15 cellular contexts compared by ENCODE assay signal in the genomic region with DNA sequence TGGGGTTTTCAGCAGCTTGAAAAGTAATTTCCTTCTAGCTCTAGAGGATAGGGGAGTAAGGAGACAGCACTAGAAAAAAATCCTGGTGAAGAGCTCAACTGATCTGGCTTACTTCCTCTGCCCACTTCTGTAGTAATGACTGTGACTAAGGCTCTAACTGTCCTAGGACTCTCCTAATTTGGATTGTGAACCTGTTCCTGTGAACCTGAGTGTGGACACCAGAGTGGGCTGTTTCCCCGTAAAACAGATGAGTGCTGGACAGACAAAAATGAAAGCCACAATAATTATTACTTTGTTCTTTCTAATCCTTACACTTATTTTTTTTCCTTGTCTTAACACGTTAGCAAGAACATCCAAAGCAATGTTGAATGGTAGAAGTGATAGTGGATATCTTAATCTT.
A peak's percentile ranks its signal among the peaks of the same experiment; 100 is the strongest.
DNase-seq lines count a peak whose midpoint lies in the region; ATAC-seq and TF ChIP-seq lines count a peak whose summit lies in the region.
"Had no signal": no experiment of that assay in that cellular context is flagged by ENCODE, and none has a peak within 500 bp of the region (broad histone marks: within the 10 kb centered on the region; RNA-seq: fewer than 3 reads in every experiment).

No MANE protein-coding gene starts in this region.

- DNase-seq in ELR (ENCODE audit: low read depth), result peak; percentile 51
- peak; percentile 3 for DNase-seq in OCI-M1 (lab: John Stamatoyannopoulos, UW)
- DNase-seq in dermis blood vessel endothelial cell, result peak; percentile 17
- peak; percentile 35 to 68 for DNase-seq in trophoblast cell
- no peak for DNase-seq in pons (ENCODE audit: low spot score)
- DNase-seq in NCI-H69 (lab: John Stamatoyannopoulos, UW), result no peak
- DNase-seq in Caco-2, result no peak
- DNase-seq: activated effector memory CD4-positive, alpha-beta T cell treated with Interleukin-2 at 50 U/mL for 16 hours; kidney glomerular epithelial cell; natural killer cell; NCI-H2227 treated with DMSO at 0.1 percent for 48 hours; testis had no signal

- no peaks in the 10 kb centered on the region for H3K27me3 ChIP-seq in trophoblast cell (ENCODE audit: insufficient read depth, low read length)
- H3K27me3 ChIP-seq in Caco-2 (replicated peaks; ENCODE audit: control insufficient read depth, insufficient read depth, low read length), result no peaks in the 10 kb centered on the region
- H3K27me3 ChIP-seq: gastroesophageal sphincter, testis had no signal

- TF ChIP-seq CTCF in Caco-2 (IDR thresholded peaks at IDR 0.05; ENCODE audit: insufficient read depth in 1 of 2, low read depth in 1 of 2, low read length in 1 of 2, severe bottlenecking in 1 of 2, unreplicated experiment in 1 of 2), result no peak

- peaks cover 7% of the 10 kb centered on the region for H3K4me1 Mint-ChIP-seq in Caco-2 (ENCODE audit: low read depth, unreplicated experiment)
- H3K4me1 Mint-ChIP-seq: natural killer cell had no signal

- H3K36me3 Mint-ChIP-seq in Caco-2 (ENCODE audit: insufficient read depth, unreplicated experiment), result no peaks in the 10 kb centered on the region

- H3K36me3 ChIP-seq in trophoblast cell (ENCODE audit: control insufficient read depth in 1 of 2, insufficient read depth in 2 of 2, low read length in 2 of 2) (no peaks in the 10 kb centered on the region), Caco-2 (ENCODE audit: control insufficient read depth, insufficient read depth, low read length) (no peaks in the 10 kb centered on the region)
- H3K36me3 ChIP-seq: gastroesophageal sphincter had no signal

- no peak overlapping the region for H2AFZ ChIP-seq in trophoblast cell (ENCODE audit: insufficient read depth, low read length, poor library complexity)

- no peak overlapping the region for H2BK120ac ChIP-seq in trophoblast cell (ENCODE audit: insufficient read depth, low read length, poor library complexity)

- ATAC-seq in GM21576 (IDR thresholded peaks at IDR 0.05; ENCODE audit: unreplicated experiment), result no peak
- ATAC-seq: gastroesophageal sphincter, natural killer cell had no signal

- H3K4me1 ChIP-seq in trophoblast cell (ENCODE audit: control insufficient read depth in 1 of 2, insufficient read depth in 2 of 2, low read length in 2 of 2) (no peaks in the 10 kb centered on the region), Caco-2 (no peaks in the 10 kb centered on the region)
- H3K4me1 ChIP-seq: gastroesophageal sphincter, testis had no signal

- H4K8ac ChIP-seq in trophoblast cell (ENCODE audit: low read depth, low read length), result no peak overlapping the region

- H3K23ac ChIP-seq in trophoblast cell (ENCODE audit: low read length), result no peak overlapping the region

- no TSS peak for BruUV-seq in Caco-2 (replicated peaks; lab: Mats Ljungman, UMichigan)

- H4K12ac ChIP-seq in trophoblast cell (ENCODE audit: low read depth, low read length), result no peak overlapping the region

- no peak overlapping the region for H3K4me2 ChIP-seq in trophoblast cell (ENCODE audit: low read length)

- no peak overlapping the region for H4K91ac ChIP-seq in trophoblast cell (ENCODE audit: low read depth, low read length)

- no peak overlapping the region for H2BK5ac ChIP-seq in trophoblast cell (ENCODE audit: low read depth, low read length, poor library complexity)

- no peak overlapping the region for H3K27ac ChIP-seq in trophoblast cell (ENCODE audit: low read depth, low read length)
- H3K27ac ChIP-seq: gastroesophageal sphincter, skin epidermis, testis had no signal

- POLR2A ChIA-PET in Caco-2 (lab: Charles Lee), result no interaction called here

- H3K9me3 ChIP-seq in trophoblast cell (ENCODE audit: insufficient read depth, low read depth, low read length) (peaks cover 4% of the 10 kb centered on the region), Caco-2 (peaks cover 44% of the 10 kb centered on the region)
- H3K9me3 ChIP-seq: testis had no signal

- no peak overlapping the region for H2AK5ac ChIP-seq in trophoblast cell (ENCODE audit: low read length)

- no peaks in the 10 kb centered on the region for H3K79me1 ChIP-seq in trophoblast cell (ENCODE audit: low read length)

- H3K27me3 Mint-ChIP-seq in Caco-2 (ENCODE audit: insufficient read depth, unreplicated experiment), result no peaks in the 10 kb centered on the region

- no peak overlapping the region for H3K18ac ChIP-seq in trophoblast cell (ENCODE audit: low read length)

- intact Hi-C loops in Caco-2 (cut with micrococcal nuclease; ENCODE audit: unreplicated experiment), result no loop called here

- H3K4me3 Mint-ChIP-seq in Caco-2 (ENCODE audit: unreplicated experiment), result no peak overlapping the region
- H3K4me3 Mint-ChIP-seq: natural killer cell had no signal

- peaks cover 74% of the 10 kb centered on the region for H3K9me3 Mint-ChIP-seq in Caco-2 (ENCODE audit: unreplicated experiment)

- H3K27ac Mint-ChIP-seq in Caco-2 (ENCODE audit: unreplicated experiment), result no peak overlapping the region
- H3K27ac Mint-ChIP-seq: natural killer cell had no signal

- H3K4me3 ChIP-seq in trophoblast cell (ENCODE audit: low read depth, low read length) (no peak overlapping the region), Caco-2 (ENCODE audit: low read depth, low read length) (no peak overlapping the region)
- H3K4me3 ChIP-seq: gastroesophageal sphincter, skin epidermis, testis had no signal

- CTCF ChIA-PET in Caco-2 (lab: Charles Lee), result no interaction called here

- no peak overlapping the region for H3K9ac ChIP-seq in trophoblast cell (ENCODE audit: low read length)

- H2BK12ac ChIP-seq in trophoblast cell (ENCODE audit: low read length), result no peak overlapping the region

- no peak overlapping the region for H3K4ac ChIP-seq in trophoblast cell (ENCODE audit: low read depth, low read length)

- WGBS in trophoblast cell (ENCODE audit: extremely low coverage, insufficient coverage, insufficient read length), result no CpG with 5 or more reads among the region's 2 CpGs

- no peaks in the 10 kb centered on the region for H3K79me2 ChIP-seq in trophoblast cell (ENCODE audit: control insufficient read depth, insufficient read depth, low read length, poor library complexity)

- no peak overlapping the region for H3K14ac ChIP-seq in trophoblast cell (ENCODE audit: low read length)

Comparison
In these comparisons a context has a peak if more than half of its experiments do, and no peak if none do; other contexts are left out.
1. DNase-seq: peak in ELR (single experiment), OCI-M1 (single experiment), dermis blood vessel endothelial cell (single experiment) and trophoblast cell (2 of 2); none in pons (single experiment), NCI-H69 (single experiment) and Caco-2 (0 of 2).